10 cellular contexts compared by ENCODE assay signal in genomic region chr6:56850618-56851017, GRCh38.
A peak's percentile ranks its signal among the peaks of the same experiment; 100 is the strongest.
DNase-seq lines count a peak whose midpoint lies in the region; ATAC-seq and TF ChIP-seq lines count a peak whose summit lies in the region.
"Had no signal": no experiment of that assay in that cellular context is flagged by ENCODE, and none has a peak within 500 bp of the region (broad histone marks: within the 10 kb centered on the region; RNA-seq: fewer than 3 reads in every experiment).

No MANE protein-coding gene starts in this region.

- H3K36me3 ChIP-seq in esophagus squamous epithelium = no peaks in the 10 kb centered on the region

- TF ChIP-seq POLR2A in esophagus squamous epithelium (IDR thresholded peaks at IDR 0.05) = no peak

- no peak for TF ChIP-seq CTCF in esophagus squamous epithelium (IDR thresholded peaks at IDR 0.05)
- no peak for TF ChIP-seq CTCF in nephron (IDR thresholded peaks at IDR 0.05; ENCODE audit: unreplicated experiment in 3 of 3)

- peak overlapping the region in 3 of 4 donors; percentile 43 to 62 (median 46) for H3K4me3 ChIP-seq in esophagus squamous epithelium

- intact Hi-C loops in esophagus squamous epithelium (cut with DNase I) = no loop called here

- no peak for ATAC-seq in stimulated activated naive CD8-positive, alpha-beta T cell treated with anti-CD3 and anti-CD28 coated beads, Interleukin-15, Interleukin-2, amounts not matched to agents 100 U/mL and 50 U/mL, for 24 hours
- ATAC-seq in GM21447 (IDR thresholded peaks at IDR 0.05; ENCODE audit: unreplicated experiment) = no peak
- no peak for ATAC-seq in HG03439 (IDR thresholded peaks at IDR 0.05; ENCODE audit: unreplicated experiment)
- ATAC-seq: CD8-positive, alpha-beta T cell had no signal

- no peak for DNase-seq in stimulated activated naive CD8-positive, alpha-beta T cell treated with anti-CD3 and anti-CD28 coated beads, Interleukin-15, Interleukin-2, amounts not matched to agents 100 U/mL and 50 U/mL, for 24 hours
- DNase-seq in esophagus squamous epithelium (lab: John Stamatoyannopoulos, UW) = no peak
- no peak for DNase-seq in RKO (ENCODE audit: low spot score)
- no peak for DNase-seq in foreskin melanocyte
- DNase-seq: CD8-positive, alpha-beta T cell; stimulated activated CD4-positive, alpha-beta T cell treated with anti-CD3 and anti-CD28 coated beads, Interleukin-4, amount 100 ng/mL, for 4 hours had no signal

- H3K36me3 Mint-ChIP-seq in stimulated activated naive CD8-positive, alpha-beta T cell treated with anti-CD3 and anti-CD28 coated beads, Interleukin-15, Interleukin-2, amounts not matched to agents 100 ng/mL and 50 ng/mL, for 24 hours (ENCODE audit: low read depth) = no peaks in the 10 kb centered on the region
- H3K36me3 Mint-ChIP-seq in nephron (ENCODE audit: low read depth) = no peaks in the 10 kb centered on the region
- H3K36me3 Mint-ChIP-seq: CD8-positive, alpha-beta T cell had no signal

- peaks cover 0 to 25% (median 7%) of the 10 kb centered on the region in 3 donors for H3K4me1 ChIP-seq in esophagus squamous epithelium

- 53 to 55% methylated on average over 4 of the region's 4 CpGs for WGBS in esophagus squamous epithelium, 2 donors

- peak overlapping the region; percentile 30 for H3K4me3 Mint-ChIP-seq in stimulated activated naive CD8-positive, alpha-beta T cell treated with anti-CD3 and anti-CD28 coated beads, Interleukin-15, Interleukin-2, amounts not matched to agents 100 ng/mL and 50 ng/mL, for 24 hours
- peak overlapping the region; percentile 84 to 94 (median 90) for H3K4me3 Mint-ChIP-seq in nephron

- no peaks in the 10 kb centered on the region for H3K9me3 ChIP-seq in esophagus squamous epithelium

- H3K9me3 Mint-ChIP-seq in stimulated activated naive CD8-positive, alpha-beta T cell treated with anti-CD3 and anti-CD28 coated beads, Interleukin-15, Interleukin-2, amounts not matched to agents 100 ng/mL and 50 ng/mL, for 24 hours = no peaks in the 10 kb centered on the region
- no peaks in the 10 kb centered on the region for H3K9me3 Mint-ChIP-seq in nephron
- H3K9me3 Mint-ChIP-seq: CD8-positive, alpha-beta T cell had no signal

- H3K27me3 Mint-ChIP-seq in stimulated activated naive CD8-positive, alpha-beta T cell treated with anti-CD3 and anti-CD28 coated beads, Interleukin-15, Interleukin-2, amounts not matched to agents 100 ng/mL and 50 ng/mL, for 24 hours = peaks cover 62% of the 10 kb centered on the region
- H3K27me3 Mint-ChIP-seq in nephron (ENCODE audit: low read depth) = peaks cover 11% of the 10 kb centered on the region

- peak overlapping the region in 3 of 4 donors; percentile 47 to 51 (median 51) for H3K27ac ChIP-seq in esophagus squamous epithelium

- H3K27ac Mint-ChIP-seq in stimulated activated naive CD8-positive, alpha-beta T cell treated with anti-CD3 and anti-CD28 coated beads, Interleukin-15, Interleukin-2, amounts not matched to agents 100 ng/mL and 50 ng/mL, for 24 hours = no peak overlapping the region
- H3K27ac Mint-ChIP-seq in nephron = peak overlapping the region in 1 of 3 experiments; percentile 23
- H3K27ac Mint-ChIP-seq: CD8-positive, alpha-beta T cell had no signal

- no peaks in the 10 kb centered on the region for H3K27me3 ChIP-seq in esophagus squamous epithelium

- peaks cover 14% of the 10 kb centered on the region for H3K4me1 Mint-ChIP-seq in stimulated activated naive CD8-positive, alpha-beta T cell treated with anti-CD3 and anti-CD28 coated beads, Interleukin-15, Interleukin-2, amounts not matched to agents 100 ng/mL and 50 ng/mL, for 24 hours (ENCODE audit: low read depth)
- H3K4me1 Mint-ChIP-seq in nephron = peaks cover 26% of the 10 kb centered on the region
